ENCODE assay signal across 12 cellular contexts in genomic region chr16:8864480-8864879, GRCh38. TPM values are rescaled to one million over a fixed set of nuclear protein-coding genes. Genes with fewer than 3 reads are reported as not detected.
DNase-seq lines count a peak whose midpoint lies in the region; ATAC-seq and TF ChIP-seq lines count a peak whose summit lies in the region.
"Had no signal": no experiment of that assay in that cellular context is flagged by ENCODE, and none has a peak within 500 bp of the region (broad histone marks: within the 10 kb centered on the region; RNA-seq: fewer than 3 reads in every experiment).

No MANE protein-coding gene starts in this region.

- POLR2A ChIA-PET in OCI-LY7 (lab: Charles Lee), result no interaction called here

- H3K14ac ChIP-seq in trophoblast cell (ENCODE audit: low read length), result no peak overlapping the region

- WGBS in esophagus squamous epithelium, 2 donors, result 47 to 59% methylated on average over 5 to 8 of the region's 11 CpGs
- no CpG with 5 or more reads among the region's 11 CpGs for WGBS in trophoblast cell (ENCODE audit: extremely low coverage, insufficient coverage, insufficient read length)

- H3K9me2 ChIP-seq in Loucy (replicated peaks; ENCODE audit: low read depth, low read length), result no peaks in the 10 kb centered on the region
- no peaks in the 10 kb centered on the region for H3K9me2 ChIP-seq in OCI-LY7 (ENCODE audit: insufficient read depth, low read length)

- peak overlapping the region; percentile 66 for H4K91ac ChIP-seq in trophoblast cell (ENCODE audit: low read depth, low read length)

- H3K4me1 Mint-ChIP-seq in Calu3 (ENCODE audit: low read depth, unreplicated experiment), result peaks cover 90% of the 10 kb centered on the region

- H3K23ac ChIP-seq in trophoblast cell (ENCODE audit: low read length), result no peak overlapping the region

- H3K9me3 ChIP-seq in Loucy (ENCODE audit: insufficient read depth, low read depth, low read length) (no peaks in the 10 kb centered on the region), esophagus squamous epithelium (no peaks in the 10 kb centered on the region), trophoblast cell (ENCODE audit: insufficient read depth, low read depth, low read length) (no peaks in the 10 kb centered on the region), OCI-LY7 (ENCODE audit: low read length) (no peaks in the 10 kb centered on the region)
- H3K9me3 ChIP-seq: sigmoid colon had no signal

- H3K9ac ChIP-seq in Loucy (ENCODE audit: low read depth, low read length, poor library complexity, severe bottlenecking), result no peak overlapping the region
- H3K9ac ChIP-seq in trophoblast cell (ENCODE audit: low read length), result no peak overlapping the region

- no peak for DNase-seq in Calu3
- DNase-seq in esophagus squamous epithelium (lab: John Stamatoyannopoulos, UW), result no peak
- DNase-seq in trophoblast cell, result no peak
- no peak for DNase-seq in NCI-H1930 (lab: John Stamatoyannopoulos, UW)
- DNase-seq in OCI-LY7 (ENCODE audit: low spot score), result no peak
- DNase-seq: EL, sigmoid colon had no signal

- TF ChIP-seq CTCF in Calu3 (IDR thresholded peaks at IDR 0.05; ENCODE audit: unreplicated experiment), result no peak
- no peak for TF ChIP-seq CTCF in Loucy (conservative IDR thresholded peaks at IDR 0.05; ENCODE audit: low read length)
- no peak for TF ChIP-seq CTCF in esophagus squamous epithelium (IDR thresholded peaks at IDR 0.05)
- TF ChIP-seq CTCF in OCI-LY7 (conservative IDR thresholded peaks at IDR 0.05; ENCODE audit: low read length), result no peak

- no peaks in the 10 kb centered on the region for H3K27me3 Mint-ChIP-seq in Calu3 (ENCODE audit: unreplicated experiment)

- H3K27me3 ChIP-seq in Loucy (ENCODE audit: insufficient read depth, low read length, poor library complexity, severe bottlenecking) (no peaks in the 10 kb centered on the region), esophagus squamous epithelium (no peaks in the 10 kb centered on the region), trophoblast cell (ENCODE audit: insufficient read depth, low read length) (no peaks in the 10 kb centered on the region)

- H3K4me1 ChIP-seq in Loucy (ENCODE audit: insufficient read depth, low read length, poor library complexity, severe bottlenecking) (peaks cover 11% of the 10 kb centered on the region), esophagus squamous epithelium (peaks cover 46 to 94% (median 70%) of the 10 kb centered on the region in 3 donors), trophoblast cell (ENCODE audit: control insufficient read depth in 1 of 2, insufficient read depth in 2 of 2, low read length in 2 of 2) (peaks cover 39 to 51% of the 10 kb centered on the region in 2 experiments), OCI-LY7 (ENCODE audit: insufficient read depth, low read length, poor library complexity, severe bottlenecking) (peaks cover 44% of the 10 kb centered on the region)

- H2AK5ac ChIP-seq in trophoblast cell (ENCODE audit: low read length), result no peak overlapping the region

- H2AFZ ChIP-seq in Loucy (ENCODE audit: low read length) (no peak overlapping the region), trophoblast cell (ENCODE audit: insufficient read depth, low read length, poor library complexity) (no peak overlapping the region), OCI-LY7 (ENCODE audit: low read length) (no peak overlapping the region)

- no peak overlapping the region for H2BK120ac ChIP-seq in trophoblast cell (ENCODE audit: insufficient read depth, low read length, poor library complexity)

- H3K79me2 ChIP-seq in Loucy (ENCODE audit: insufficient read depth, low read length), result peaks cover 81% of the 10 kb centered on the region
- H3K79me2 ChIP-seq in trophoblast cell (ENCODE audit: control insufficient read depth, insufficient read depth, low read length, poor library complexity), result peaks cover 49% of the 10 kb centered on the region
- peaks cover 86% of the 10 kb centered on the region for H3K79me2 ChIP-seq in OCI-LY7 (ENCODE audit: insufficient read depth, low read depth, low read length)

- no peak for ATAC-seq in GM21619 (IDR thresholded peaks at IDR 0.05; ENCODE audit: unreplicated experiment)
- no peak for ATAC-seq in GM21576 (IDR thresholded peaks at IDR 0.05; ENCODE audit: unreplicated experiment)

- H4K12ac ChIP-seq in trophoblast cell (ENCODE audit: low read depth, low read length), result no peak overlapping the region

- peak overlapping the region; percentile 51 for H3K4ac ChIP-seq in trophoblast cell (ENCODE audit: low read depth, low read length)

- TF ChIP-seq POLR2A in esophagus squamous epithelium (IDR thresholded peaks at IDR 0.05), result no peak

- peak overlapping the region; percentile 92 for H3K27ac Mint-ChIP-seq in Calu3 (ENCODE audit: unreplicated experiment)

- peaks cover 27% of the 10 kb centered on the region for H3K79me1 ChIP-seq in trophoblast cell (ENCODE audit: low read length)

- intact Hi-C loops in Calu3 (cut with micrococcal nuclease; ENCODE audit: unreplicated experiment), result no loop called here
- intact Hi-C loops in esophagus squamous epithelium (cut with DNase I), result no loop called here
- intact Hi-C loops in OCI-LY7 (cut with micrococcal nuclease; ENCODE audit: unreplicated experiment), result no loop called here

- H3K27ac ChIP-seq in esophagus squamous epithelium (peak overlapping the region in 3 of 4 donors; percentile 36 to 57 (median 52)), trophoblast cell (ENCODE audit: low read depth, low read length) (peak overlapping the region; percentile 18), OCI-LY7 (ENCODE audit: low read depth, low read length, poor library complexity, severe bottlenecking) (no peak overlapping the region)

- H4K20me1 ChIP-seq in Loucy (ENCODE audit: insufficient read depth, low read length, poor library complexity, severe bottlenecking), result peaks cover 38% of the 10 kb centered on the region
- peaks cover 31% of the 10 kb centered on the region for H4K20me1 ChIP-seq in OCI-LY7 (ENCODE audit: insufficient read depth, low read length)

- no peaks in the 10 kb centered on the region for H3K36me3 ChIP-seq in Loucy (ENCODE audit: insufficient read depth, low read length)
- H3K36me3 ChIP-seq in esophagus squamous epithelium, result peaks cover 0 to 9% (median 0%) of the 10 kb centered on the region in 3 donors
- peaks cover 15 to 18% of the 10 kb centered on the region in 2 experiments for H3K36me3 ChIP-seq in trophoblast cell (ENCODE audit: control insufficient read depth in 1 of 2, insufficient read depth in 2 of 2, low read length in 2 of 2)
- H3K36me3 ChIP-seq in OCI-LY7 (ENCODE audit: insufficient read depth, low read length), result peaks cover 63% of the 10 kb centered on the region
- H3K36me3 ChIP-seq: sigmoid colon had no signal

- peaks cover 97% of the 10 kb centered on the region for H3K36me3 Mint-ChIP-seq in Calu3 (ENCODE audit: insufficient read depth, unreplicated experiment)

- BruUV-seq in Calu3 (replicated peaks; lab: Mats Ljungman, UMichigan) (no TSS peak), OCI-LY7 (replicated peaks; lab: Mats Ljungman, UMichigan) (no TSS peak)

- H2BK12ac ChIP-seq in trophoblast cell (ENCODE audit: low read length), result no peak overlapping the region

- H3K4me3 Mint-ChIP-seq in Calu3 (ENCODE audit: low read depth, unreplicated experiment), result peak overlapping the region; percentile 31

- peak overlapping the region; percentile 2 for H4K8ac ChIP-seq in trophoblast cell (ENCODE audit: low read depth, low read length)

- H3K4me2 ChIP-seq in Loucy (ENCODE audit: low read depth, low read length, poor library complexity, severe bottlenecking) (peak overlapping the region; percentile 85), trophoblast cell (ENCODE audit: low read length) (no peak overlapping the region), OCI-LY7 (ENCODE audit: low read length) (no peak overlapping the region)

- no peaks in the 10 kb centered on the region for H3F3A ChIP-seq in Loucy (ENCODE audit: low read depth)

- no peak overlapping the region for H3K4me3 ChIP-seq in Loucy (ENCODE audit: low read length, poor library complexity, severe bottlenecking)
- H3K4me3 ChIP-seq in esophagus squamous epithelium, result peak overlapping the region in 1 of 4 donors; percentile 20
- H3K4me3 ChIP-seq in trophoblast cell (ENCODE audit: low read depth, low read length), result no peak overlapping the region
- no peak overlapping the region for H3K4me3 ChIP-seq in OCI-LY7 (ENCODE audit: low read depth, low read length, poor library complexity, severe bottlenecking)
- H3K4me3 ChIP-seq: sigmoid colon had no signal

- H3K18ac ChIP-seq in trophoblast cell (ENCODE audit: low read length), result peak overlapping the region; percentile 69

- CTCF ChIA-PET in Calu3 (lab: Charles Lee) (interaction anchor here (0.9 to 2.4 kb wide), 3 partner anchors 14 to 21 kb away, joined by 3 to 15 read pairs (median 7); no protein-coding TSS in a partner anchor), OCI-LY7 (lab: Charles Lee; ENCODE audit: unreplicated experiment) (no interaction called here)

- no peaks in the 10 kb centered on the region for H3K9me3 Mint-ChIP-seq in Calu3 (ENCODE audit: low read depth, unreplicated experiment)

- H2BK5ac ChIP-seq in trophoblast cell (ENCODE audit: low read depth, low read length, poor library complexity), result peak overlapping the region; percentile 37

RNA-seq across cellular contexts. Expression of gene CARHSP1, which starts 4.3 kb away (rescaled TPM):
- total RNA-seq in Calu3 (2022) (89.2 and 104 TPM in 2 replicates), esophagus squamous epithelium (100 to 1,000 TPM in 3 of 4 donors, 10 to 100 TPM in 1; 84.5 to 244 (median 159) TPM), OCI-LY7 (2022) (156 and 173 TPM in 2 replicates)
- 111 TPM in 2 replicates for polyA plus RNA-seq in trophoblast cell (2013)
- total RNA-seq in OCI-LY7 (2014; rRNA removed; shearing (Covaris generic)), result 236 and 241 TPM in 2 replicates

RNA-seq across cellular contexts. Expression of gene LITAFD, which starts 17.7 kb away (rescaled TPM):
- total RNA-seq in Calu3 (2022), result not detected in 2 replicates
- total RNA-seq in esophagus squamous epithelium, result not detected
- not detected in 2 replicates for polyA plus RNA-seq in trophoblast cell (2013)
- total RNA-seq in OCI-LY7 (2014; rRNA removed; shearing (Covaris generic)), result not detected in 2 replicates
- not detected in 2 replicates for total RNA-seq in OCI-LY7 (2022)
- total RNA-seq: endothelial cell of umbilical vein, HT1080, sigmoid colon had no signal
- polyA plus RNA-seq: endothelial cell of umbilical vein, sigmoid colon had no signal
